8 cellular contexts compared by ENCODE assay signal in the genomic region with DNA sequence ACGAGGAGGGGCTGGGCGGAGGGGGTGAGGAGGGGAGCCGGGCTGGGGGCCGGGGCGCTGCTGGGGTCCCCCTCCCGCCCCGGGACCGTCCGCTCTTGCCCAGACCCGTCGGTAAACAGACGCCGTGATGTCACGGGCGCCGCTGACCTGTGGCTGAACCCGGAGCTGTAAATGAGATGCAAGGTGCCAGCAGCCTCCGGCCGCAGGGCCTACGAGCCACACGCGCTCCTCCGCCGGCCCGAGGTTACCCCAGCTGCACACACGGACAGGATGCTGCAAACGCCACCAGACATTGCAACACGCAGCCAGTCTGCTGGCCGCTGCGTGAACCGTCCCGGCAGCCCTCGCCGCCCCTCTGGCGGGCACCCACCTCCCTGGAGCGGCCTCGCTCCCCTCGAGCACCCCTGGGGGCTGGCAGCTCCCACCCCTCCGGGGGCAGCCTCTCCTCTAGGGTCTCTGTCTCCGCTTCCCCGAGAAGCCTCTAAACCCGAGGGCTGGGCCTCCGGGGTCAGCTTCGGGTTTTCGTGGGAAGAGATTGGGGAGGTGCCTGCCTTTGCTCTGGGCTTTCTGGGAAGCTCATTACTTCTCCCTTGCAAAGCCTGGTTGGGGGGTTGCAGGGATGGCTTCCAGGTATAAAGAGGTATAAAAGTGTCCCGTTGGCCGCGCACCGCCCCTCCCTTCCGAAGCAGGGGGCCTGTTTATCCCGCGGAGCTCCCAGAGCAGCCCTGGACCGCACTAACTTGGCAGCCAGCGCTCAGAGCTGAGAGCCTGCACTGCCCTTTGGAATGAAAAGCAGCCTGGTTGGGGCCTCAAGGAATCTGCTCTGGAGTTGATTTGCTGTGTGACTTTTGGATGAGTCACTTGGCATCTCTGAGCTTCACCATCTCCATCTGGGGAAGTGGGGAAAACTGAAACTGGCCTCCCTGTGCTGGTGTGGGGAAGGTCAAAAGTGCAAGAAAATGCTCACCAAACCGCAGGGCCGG. TPM values are rescaled to one million over a fixed set of nuclear protein-coding genes. Genes with fewer than 3 reads are reported as not detected.
A peak's percentile ranks its signal among the peaks of the same experiment; 100 is the strongest.
DNase-seq lines count a peak whose midpoint lies in the region; ATAC-seq, FAIRE-seq and TF ChIP-seq lines count a peak whose summit lies in the region.

No MANE protein-coding gene starts in this region.

- no peak for DNase-seq in CD4-positive, alpha-beta T cell
- DNase-seq in HFFc6 (peak; percentile 97), T-cell (peak in 7 of 34 experiments; percentile 22 to 52 (median 30)), fibroblast of gingiva (ENCODE audit: low read depth) (peak; percentile 93), urothelium cell line (ENCODE audit: low spot score) (peak; percentile 85), A673 (ENCODE audit: low spot score) (no peak)

- H3K27me3 ChIP-seq in CD4-positive, alpha-beta T cell (ENCODE audit: control insufficient read depth, insufficient read depth, low read length): no peaks in the 10 kb centered on the region
- H3K27me3 ChIP-seq in muscle layer of colon (ENCODE audit: control insufficient read depth in 1 of 2, insufficient read depth in 2 of 2, low read length in 2 of 2) (no peaks in the 10 kb centered on the region), A673 (replicated peaks; ENCODE audit: insufficient read depth, low read depth, low read length, poor library complexity) (no peaks in the 10 kb centered on the region)

- H3K9me3 Mint-ChIP-seq in CD4-positive, alpha-beta T cell: no peaks in the 10 kb centered on the region
- no peaks in the 10 kb centered on the region for H3K9me3 Mint-ChIP-seq in HFFc6
- H3K9me3 Mint-ChIP-seq in T-cell: no peaks in the 10 kb centered on the region

- POLR2A ChIA-PET in CD4-positive, alpha-beta T cell (lab: Charles Lee): interaction anchor here (1.1 to 4.8 kb wide), 3 partner anchors 22 to 141 kb away, joined by 4 to 27 read pairs (median 5); a partner anchor contains a TSS
- POLR2A ChIA-PET in T-cell (lab: Charles Lee) (no interaction called here), A673 (lab: Charles Lee; ENCODE audit: low non-redundant PET) (no interaction called here)

- CTCF ChIA-PET in CD4-positive, alpha-beta T cell (lab: Charles Lee): interaction anchor here (0.9 kb wide), 1 partner anchor 28 kb away, joined by 3 read pairs; no protein-coding TSS in a partner anchor
- CTCF ChIA-PET in T-cell (lab: Charles Lee) (no interaction called here), A673 (lab: Charles Lee) (no interaction called here)

- H3K27ac Mint-ChIP-seq in CD4-positive, alpha-beta T cell: peak overlapping the region; percentile 24
- H3K27ac Mint-ChIP-seq in HFFc6 (peak overlapping the region; percentile 90), T-cell (peak overlapping the region in 1 of 2 donors; percentile 58)

- no peak for ATAC-seq in CD4-positive, alpha-beta T cell (ENCODE audit: poor library complexity)
- ATAC-seq in T-cell (replicated peaks in 1 of 4): peak; percentile 21 to 37 (median 30)
- no peak for ATAC-seq in HG03039 (IDR thresholded peaks at IDR 0.05; ENCODE audit: unreplicated experiment)

- H3K36me3 ChIP-seq in muscle layer of colon (ENCODE audit: insufficient read depth, low read length) (peaks cover 6% of the 10 kb centered on the region), A673 (ENCODE audit: insufficient read depth, low read length, poor library complexity, severe bottlenecking) (no peaks in the 10 kb centered on the region)

- no peaks in the 10 kb centered on the region for H3K27me3 Mint-ChIP-seq in CD4-positive, alpha-beta T cell
- H3K27me3 Mint-ChIP-seq in HFFc6 (ENCODE audit: insufficient read depth): peaks cover 32% of the 10 kb centered on the region
- H3K27me3 Mint-ChIP-seq in T-cell: peaks cover 0 to 2% of the 10 kb centered on the region in 2 donors

- H3K4me3 ChIP-seq in muscle layer of colon (ENCODE audit: low read depth in 1 of 2, low read length in 2 of 2) (peak overlapping the region; percentile 21 to 59), A673 (ENCODE audit: low read depth, low read length, poor library complexity, severe bottlenecking) (no peak overlapping the region)

- intact Hi-C loops in CD4-positive, alpha-beta T cell (cut with DNase I, micrococcal nuclease): no loop called here
- intact Hi-C loops in A673 (cut with micrococcal nuclease; ENCODE audit: unreplicated experiment): no loop called here

- FAIRE-seq in urothelium cell line (lab: Jason Lieb, UNC): peak; percentile 59

- H3K4me3 Mint-ChIP-seq in CD4-positive, alpha-beta T cell: peak overlapping the region; percentile 34
- peak overlapping the region; percentile 82 for H3K4me3 Mint-ChIP-seq in HFFc6
- H3K4me3 Mint-ChIP-seq in T-cell: peak overlapping the region; percentile 13 to 85 (median 17)

- no peak for TF ChIP-seq CTCF in CD4-positive, alpha-beta T cell (IDR thresholded peaks at IDR 0.05)
- TF ChIP-seq CTCF in HFFc6 (IDR thresholded peaks at IDR 0.05) (no peak), A673 (conservative IDR thresholded peaks at IDR 0.05; ENCODE audit: low read depth, low read length) (no peak)

- H3K9ac ChIP-seq in muscle layer of colon (ENCODE audit: low read length): peak overlapping the region; percentile 61

- H3K36me3 Mint-ChIP-seq in CD4-positive, alpha-beta T cell (ENCODE audit: low read depth): peaks cover 6% of the 10 kb centered on the region
- H3K36me3 Mint-ChIP-seq in HFFc6 (ENCODE audit: low read depth) (no peaks in the 10 kb centered on the region), T-cell (peaks cover 7% of the 10 kb centered on the region)

- no TSS peak for BruUV-seq in A673 (replicated peaks; lab: Mats Ljungman, UMichigan)

- peaks cover 58% of the 10 kb centered on the region for H3K4me1 Mint-ChIP-seq in CD4-positive, alpha-beta T cell (ENCODE audit: low read depth)
- peaks cover 45% of the 10 kb centered on the region for H3K4me1 Mint-ChIP-seq in HFFc6 (ENCODE audit: low read depth)
- peaks cover 51 to 69% (median 69%) of the 10 kb centered on the region in 3 donors for H3K4me1 Mint-ChIP-seq in T-cell

- peak overlapping the region; percentile 21 for H3K27ac ChIP-seq in CD4-positive, alpha-beta T cell (ENCODE audit: low read depth, low read length)
- H3K27ac ChIP-seq in muscle layer of colon (ENCODE audit: low read depth, low read length) (peak overlapping the region; percentile 95), A673 (ENCODE audit: low read depth, low read length, poor library complexity, severe bottlenecking) (no peak overlapping the region)

- H3K9me3 ChIP-seq in CD4-positive, alpha-beta T cell (ENCODE audit: control insufficient read depth, low read length): no peaks in the 10 kb centered on the region
- H3K9me3 ChIP-seq in muscle layer of colon (ENCODE audit: low read length) (no peaks in the 10 kb centered on the region), A673 (ENCODE audit: low read depth, low read length, poor library complexity, severe bottlenecking) (no peaks in the 10 kb centered on the region)

- H3K4me1 ChIP-seq in muscle layer of colon (ENCODE audit: insufficient read depth, low read length) (peaks cover 85% of the 10 kb centered on the region), A673 (ENCODE audit: insufficient read depth, low read length, poor library complexity, severe bottlenecking) (no peaks in the 10 kb centered on the region)

RNA-seq across cellular contexts. Expression of a gene that starts 21.9 kb away (rescaled TPM):
- 100 to 1,000 TPM; 102 to 108 TPM for total RNA-seq in CD4-positive, alpha-beta T cell
- total RNA-seq in HFFc6 (2021; fragmentation: NEBNext Ultra II Directional; extraction: Animal tissue kit (Norgen Biotek cat#: 25700)): 10 to 100 TPM in 4 of 6 experiments, 1 to 10 TPM in 2; 6.0 to 29.1 (median 27.1) TPM
- total RNA-seq in T-cell: 100 to 1,000 TPM in 1 of 5 donors, 10 to 100 TPM in 4; 56.4 to 107 (median 90.8) TPM
- total RNA-seq in A673 (2021): 2.4 TPM in 2 replicates

RNA-seq across cellular contexts. Expression of a gene that starts 47.8 kb away (rescaled TPM):
- not detected for total RNA-seq in CD4-positive, alpha-beta T cell
- total RNA-seq in HFFc6 (2021; fragmentation: NEBNext Ultra II Directional; extraction: Animal tissue kit (Norgen Biotek cat#: 25700)): not detected
- total RNA-seq in T-cell (not detected), A673 (2021) (0.43 TPM in 1 of 2 replicates, not detected in the other)

Comparison
In these comparisons a context has a peak if more than half of its experiments do, and no peak if none do; other contexts are left out.
1. ATAC-seq: peak in T-cell (4 of 4); none in CD4-positive, alpha-beta T cell (single experiment) and HG03039 (single experiment).
2. DNase-seq: peak in HFFc6 (single experiment), fibroblast of gingiva (single experiment) and urothelium cell line (single experiment); none in CD4-positive, alpha-beta T cell (0 of 10) and A673 (single experiment).
3. H3K4me3 Mint-ChIP-seq: peak in every context shown above with its lines; median percentile 82 in HFFc6; 34 in CD4-positive, alpha-beta T cell; 17 in T-cell.